Comparison of ENCODE assay signal across 1 cellular context in the genomic region with DNA sequence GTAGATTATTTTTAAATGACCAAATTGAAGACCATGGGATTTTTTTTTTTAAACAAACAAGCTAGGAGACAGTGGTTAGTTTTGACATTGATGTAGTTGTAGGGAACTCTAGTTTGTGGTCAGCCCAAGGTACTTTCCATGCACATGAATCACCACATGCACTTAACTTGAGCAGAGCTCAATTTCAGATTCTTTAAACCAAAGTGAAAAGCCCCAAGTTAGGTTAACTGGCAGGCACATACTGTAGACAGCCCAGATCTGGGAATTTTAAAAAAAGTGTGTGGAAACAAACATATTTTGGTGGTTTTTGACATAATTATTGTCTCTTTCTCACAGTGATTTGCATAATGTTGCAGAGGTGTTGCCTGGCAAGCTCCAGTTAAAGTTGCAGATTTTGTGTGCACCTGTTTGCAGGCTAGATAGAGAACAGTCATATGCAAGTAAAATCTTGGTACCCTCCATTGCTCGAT.
TF ChIP-seq lines count a peak whose summit lies in the region.

No MANE protein-coding gene starts in this region.

TF ChIP-seq in SK-N-SH, 30 proteins besides CTCF, POLR2A, EP300 and RAD21:
- TF ChIP-seq MXI1 (IDR thresholded peaks at IDR 0.05; ENCODE audit: low read depth, low read length) (no peak), FOSL2 (IDR thresholded peaks at IDR 0.05; ENCODE audit: borderline replicate concordance, low read depth) (no peak; the same call in 1 of the 2 replicates), JUND (IDR thresholded peaks at IDR 0.05) (peak; percentile 19; the same call in 1 of the 2 replicates), TAF1 (IDR thresholded peaks at IDR 0.05; ENCODE audit: borderline replicate concordance, low read depth, low read length) (no peak)
- TF ChIP-seq, protein P1, sequence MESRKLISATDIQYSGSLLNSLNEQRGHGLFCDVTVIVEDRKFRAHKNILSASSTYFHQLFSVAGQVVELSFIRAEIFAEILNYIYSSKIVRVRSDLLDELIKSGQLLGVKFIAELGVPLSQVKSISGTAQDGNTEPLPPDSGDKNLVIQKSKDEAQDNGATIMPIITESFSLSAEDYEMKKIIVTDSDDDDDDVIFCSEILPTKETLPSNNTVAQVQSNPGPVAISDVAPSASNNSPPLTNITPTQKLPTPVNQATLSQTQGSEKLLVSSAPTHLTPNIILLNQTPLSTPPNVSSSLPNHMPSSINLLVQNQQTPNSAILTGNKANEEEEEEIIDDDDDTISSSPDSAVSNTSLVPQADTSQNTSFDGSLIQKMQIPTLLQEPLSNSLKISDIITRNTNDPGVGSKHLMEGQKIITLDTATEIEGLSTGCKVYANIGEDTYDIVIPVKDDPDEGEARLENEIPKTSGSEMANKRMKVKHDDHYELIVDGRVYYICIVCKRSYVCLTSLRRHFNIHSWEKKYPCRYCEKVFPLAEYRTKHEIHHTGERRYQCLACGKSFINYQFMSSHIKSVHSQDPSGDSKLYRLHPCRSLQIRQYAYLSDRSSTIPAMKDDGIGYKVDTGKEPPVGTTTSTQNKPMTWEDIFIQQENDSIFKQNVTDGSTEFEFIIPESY (IDR thresholded peaks at IDR 0.05; ENCODE audit: borderline replicate concordance, low read depth), result no peak
- TF ChIP-seq, protein P2, sequence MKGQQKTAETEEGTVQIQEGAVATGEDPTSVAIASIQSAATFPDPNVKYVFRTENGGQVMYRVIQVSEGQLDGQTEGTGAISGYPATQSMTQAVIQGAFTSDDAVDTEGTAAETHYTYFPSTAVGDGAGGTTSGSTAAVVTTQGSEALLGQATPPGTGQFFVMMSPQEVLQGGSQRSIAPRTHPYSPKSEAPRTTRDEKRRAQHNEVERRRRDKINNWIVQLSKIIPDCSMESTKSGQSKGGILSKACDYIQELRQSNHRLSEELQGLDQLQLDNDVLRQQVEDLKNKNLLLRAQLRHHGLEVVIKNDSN (IDR thresholded peaks at IDR 0.05; ENCODE audit: borderline replicate concordance, low read depth), result no peak
- TF ChIP-seq, protein P3, sequence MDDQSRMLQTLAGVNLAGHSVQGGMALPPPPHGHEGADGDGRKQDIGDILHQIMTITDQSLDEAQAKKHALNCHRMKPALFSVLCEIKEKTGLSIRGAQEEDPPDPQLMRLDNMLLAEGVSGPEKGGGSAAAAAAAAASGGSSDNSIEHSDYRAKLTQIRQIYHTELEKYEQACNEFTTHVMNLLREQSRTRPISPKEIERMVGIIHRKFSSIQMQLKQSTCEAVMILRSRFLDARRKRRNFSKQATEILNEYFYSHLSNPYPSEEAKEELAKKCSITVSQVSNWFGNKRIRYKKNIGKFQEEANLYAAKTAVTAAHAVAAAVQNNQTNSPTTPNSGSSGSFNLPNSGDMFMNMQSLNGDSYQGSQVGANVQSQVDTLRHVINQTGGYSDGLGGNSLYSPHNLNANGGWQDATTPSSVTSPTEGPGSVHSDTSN (IDR thresholded peaks at IDR 0.05), result peak; percentile 70
